In the genomic region with DNA sequence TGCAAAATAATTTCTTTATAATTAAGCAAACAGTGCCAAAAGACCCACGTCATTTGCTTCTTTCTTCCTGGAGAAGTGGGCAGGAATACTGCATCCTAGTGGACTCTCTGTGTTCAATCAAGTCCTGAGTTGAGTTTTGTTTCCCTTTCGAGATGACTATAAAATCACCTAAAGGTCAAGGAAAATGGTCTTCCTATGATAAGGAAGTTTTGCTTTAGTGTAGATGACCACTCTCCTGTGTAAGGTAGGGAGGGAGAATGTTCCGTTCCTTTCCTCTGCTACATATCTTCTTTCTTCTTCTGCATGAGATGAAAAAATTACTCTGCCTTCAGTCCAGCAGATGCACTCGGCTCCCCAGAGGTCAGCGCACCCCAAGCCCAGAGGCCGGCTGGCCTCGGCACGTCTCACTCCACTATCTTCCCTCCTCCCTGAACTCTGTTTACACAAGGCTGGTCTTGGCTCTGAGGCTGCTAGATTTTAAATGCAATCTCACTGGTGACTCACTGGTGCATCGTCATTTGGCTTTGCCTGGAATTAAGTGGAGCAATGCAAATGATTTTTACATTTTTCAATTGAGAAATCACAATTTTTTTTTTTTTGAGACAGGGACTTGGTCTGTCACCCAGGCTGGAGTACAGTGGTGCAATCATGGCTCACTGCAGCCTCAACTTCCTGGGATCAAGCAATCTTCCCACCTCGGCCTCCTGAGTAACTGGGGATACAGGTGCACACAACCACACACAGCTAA, we compare ENCODE assay signal across 1 cellular context.
TF ChIP-seq lines count a peak whose summit lies in the region.

No MANE protein-coding gene starts in this region.

TF ChIP-seq in liver, 16 proteins besides CTCF, POLR2A, EP300 and RAD21 (continued from another document):
- TF ChIP-seq, protein P1, sequence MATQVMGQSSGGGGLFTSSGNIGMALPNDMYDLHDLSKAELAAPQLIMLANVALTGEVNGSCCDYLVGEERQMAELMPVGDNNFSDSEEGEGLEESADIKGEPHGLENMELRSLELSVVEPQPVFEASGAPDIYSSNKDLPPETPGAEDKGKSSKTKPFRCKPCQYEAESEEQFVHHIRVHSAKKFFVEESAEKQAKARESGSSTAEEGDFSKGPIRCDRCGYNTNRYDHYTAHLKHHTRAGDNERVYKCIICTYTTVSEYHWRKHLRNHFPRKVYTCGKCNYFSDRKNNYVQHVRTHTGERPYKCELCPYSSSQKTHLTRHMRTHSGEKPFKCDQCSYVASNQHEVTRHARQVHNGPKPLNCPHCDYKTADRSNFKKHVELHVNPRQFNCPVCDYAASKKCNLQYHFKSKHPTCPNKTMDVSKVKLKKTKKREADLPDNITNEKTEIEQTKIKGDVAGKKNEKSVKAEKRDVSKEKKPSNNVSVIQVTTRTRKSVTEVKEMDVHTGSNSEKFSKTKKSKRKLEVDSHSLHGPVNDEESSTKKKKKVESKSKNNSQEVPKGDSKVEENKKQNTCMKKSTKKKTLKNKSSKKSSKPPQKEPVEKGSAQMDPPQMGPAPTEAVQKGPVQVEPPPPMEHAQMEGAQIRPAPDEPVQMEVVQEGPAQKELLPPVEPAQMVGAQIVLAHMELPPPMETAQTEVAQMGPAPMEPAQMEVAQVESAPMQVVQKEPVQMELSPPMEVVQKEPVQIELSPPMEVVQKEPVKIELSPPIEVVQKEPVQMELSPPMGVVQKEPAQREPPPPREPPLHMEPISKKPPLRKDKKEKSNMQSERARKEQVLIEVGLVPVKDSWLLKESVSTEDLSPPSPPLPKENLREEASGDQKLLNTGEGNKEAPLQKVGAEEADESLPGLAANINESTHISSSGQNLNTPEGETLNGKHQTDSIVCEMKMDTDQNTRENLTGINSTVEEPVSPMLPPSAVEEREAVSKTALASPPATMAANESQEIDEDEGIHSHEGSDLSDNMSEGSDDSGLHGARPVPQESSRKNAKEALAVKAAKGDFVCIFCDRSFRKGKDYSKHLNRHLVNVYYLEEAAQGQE (IDR thresholded peaks at IDR 0.05): peak; percentile 53
- TF ChIP-seq JUND (IDR thresholded peaks at IDR 0.05) (peak; percentile 98 to 99), HNF4A (conservative IDR thresholded peaks at IDR 0.05) (peak; percentile 48 to 72), GABPA (IDR thresholded peaks at IDR 0.05 in 1 of 2, conservative IDR thresholded peaks at IDR 0.05 in 1 of 2) (no peak)
TF ChIP-seq in liver: peak in this region for 11.
